In the genomic region with DNA sequence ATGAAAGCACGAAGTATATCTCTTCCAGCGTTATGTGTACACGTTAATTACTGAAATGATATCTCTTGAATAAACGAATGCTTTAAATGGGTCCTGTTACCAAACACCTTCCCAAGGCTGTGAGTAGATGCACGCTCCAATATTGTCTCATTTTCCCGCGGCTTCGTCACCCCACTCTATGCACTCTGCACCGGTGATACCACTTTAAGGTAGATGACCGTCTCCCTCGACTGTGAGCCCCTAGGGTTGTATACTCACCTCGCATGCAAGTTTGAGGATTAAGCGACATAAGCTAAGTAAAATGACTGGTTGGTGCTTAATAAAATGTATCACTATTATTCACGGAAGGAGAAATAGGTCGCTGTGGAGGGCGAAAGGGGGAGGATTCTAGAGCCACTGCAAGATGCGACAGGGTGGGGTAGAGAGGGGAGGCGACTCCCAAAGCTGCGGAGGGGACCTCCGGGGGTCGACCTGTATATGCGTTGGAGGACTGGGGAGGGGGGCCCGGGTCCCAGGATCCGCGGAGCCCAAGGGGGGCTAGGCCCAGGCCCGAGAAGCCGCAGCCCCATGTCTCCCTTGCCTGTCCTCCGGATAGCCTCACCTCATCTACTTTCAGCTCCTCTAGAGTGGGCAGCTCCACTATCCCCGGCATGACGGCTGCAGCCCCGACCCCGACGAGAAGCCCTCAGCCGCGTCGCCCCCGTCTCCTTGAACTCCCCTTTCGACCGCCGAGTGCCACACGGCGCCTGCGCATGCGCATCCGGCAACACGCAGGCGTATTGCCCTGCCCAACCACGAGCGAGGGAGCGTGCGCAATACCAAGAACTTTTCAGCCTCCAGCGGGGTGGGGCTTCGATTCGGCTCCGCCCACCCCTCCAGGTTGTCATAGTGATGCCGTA, we compare ENCODE assay signal across 8 cellular contexts. TPM values are rescaled to one million over a fixed set of nuclear protein-coding genes. Genes with fewer than 3 reads are reported as not detected.
A peak's percentile ranks its signal among the peaks of the same experiment; 100 is the strongest.
DNase-seq lines count a peak whose midpoint lies in the region; ATAC-seq, FAIRE-seq and TF ChIP-seq lines count a peak whose summit lies in the region.

A gene (plus strand): TSS at position 883 of the 899 bp plus-strand sequence. CDS start 65 bp downstream, outside the sequence.
A gene (minus strand): TSS at position 754 of the 899 bp plus-strand sequence. CDS start 102 bp downstream, at position 652.

- H3K79me2 ChIP-seq in HepG2 (ENCODE audit: insufficient read depth, low read length): peaks cover 39% of the 10 kb centered on the region

- H3K4me1 ChIP-seq in CD4-positive, CD25-positive, alpha-beta regulatory T cell (ENCODE audit: control insufficient read depth, insufficient read depth, low read length, poor library complexity, severe bottlenecking): peaks cover 18% of the 10 kb centered on the region
- H3K4me1 ChIP-seq in HepG2 (ENCODE audit: insufficient read depth, low read length): peaks cover 36% of the 10 kb centered on the region

- H3K27me3 Mint-ChIP-seq in CD4-positive, CD25-positive, alpha-beta regulatory T cell: peaks cover 18% of the 10 kb centered on the region

- peak within 1 kb of the TSS; percentile 96 for H3K4me2 ChIP-seq in HepG2 (ENCODE audit: low read depth, low read length)

- TF ChIP-seq EP300 in HepG2 (IDR thresholded peaks at IDR 0.05; ENCODE audit: low read depth in 2 of 2, low read length in 2 of 2) (no peak), HepG2 (CRISPR knock-in tag; IDR thresholded peaks at IDR 0.05; ENCODE audit: borderline replicate concordance) (no peak)

- in situ Hi-C loops in HepG2 (cut with HindIII; ENCODE audit: extremely low pct_ligation_motif_present, low pct_unique_long_range_greater_than_20kb): no loop called here

- peak; percentile 96 for FAIRE-seq in HepG2 (lab: Jason Lieb, UNC)

- peak within 1 kb of the TSS; percentile 80 for H3K27ac ChIP-seq in CD4-positive, CD25-positive, alpha-beta regulatory T cell (ENCODE audit: insufficient read depth, low read length, poor library complexity, severe bottlenecking)
- peak within 1 kb of the TSS; percentile 70 for H3K27ac ChIP-seq in HepG2 (ENCODE audit: extremely low read length, insufficient read depth, low read length)

- H3K9me3 ChIP-seq in CD4-positive, CD25-positive, alpha-beta regulatory T cell (ENCODE audit: control insufficient read depth in 2 of 2, low read length in 2 of 2): peaks cover 8 to 11% of the 10 kb centered on the region in 2 experiments
- H3K9me3 ChIP-seq in HepG2 (ENCODE audit: low read length): no peaks in the 10 kb centered on the region

- peak; percentile 88 to 91 for ATAC-seq in CD4-positive, CD25-positive, alpha-beta regulatory T cell (ENCODE audit: low read depth in 2 of 2)
- peak; percentile 98 for ATAC-seq in GM19397 (IDR thresholded peaks at IDR 0.05; ENCODE audit: unreplicated experiment)
- peak; percentile 88 for ATAC-seq in HG03565 (IDR thresholded peaks at IDR 0.05; ENCODE audit: unreplicated experiment)
- ATAC-seq in HepG2: peak; percentile 94

- peak; percentile 65 to 96 for TF ChIP-seq POLR2A in HepG2 (IDR thresholded peaks at IDR 0.05; ENCODE audit: insufficient read depth in 1 of 2, low read depth in 2 of 2, low read length in 2 of 2)

- TF ChIP-seq CTCF in HepG2 (CRISPR knock-in tag; IDR thresholded peaks at IDR 0.05): peak; percentile 17; the same call in 1 of the 2 replicates

- H3K4me3 Mint-ChIP-seq in CD4-positive, CD25-positive, alpha-beta regulatory T cell: peak within 1 kb of the TSS; percentile 89 to 99 (median 98)

- TF ChIP-seq RAD21 in HepG2 (CRISPR knock-in tag; IDR thresholded peaks at IDR 0.05): no peak

- CTCF ChIA-PET in HepG2 (lab: Yijun Ruan, JAX; ENCODE audit: low intra/inter-chr PET ratio, low total read pairs): no interaction called here

- under 1% methylated on average over 23 of the region's 56 CpGs for WGBS in HepG2 (ENCODE audit: low lambda C conversion rate)

- TSS peak; percentile 74 for BruUV-seq in HepG2 (replicated peaks; lab: Mats Ljungman, UMichigan)

- peak; percentile 93 to 96 (median 95) for DNase-seq in CD4-positive, CD25-positive, alpha-beta regulatory T cell
- DNase-seq in NCI-H748 treated with DMSO at 0.1 percent for 48 hours (lab: John Stamatoyannopoulos, UW): peak; percentile 97
- peak; percentile 95 for DNase-seq in activated CD4-positive, alpha-beta T cell treated with anti-CD3 and anti-CD28 coated beads, Interleukin-2, amount 50 U/mL, for 4 hours
- DNase-seq in dermis microvascular lymphatic vessel endothelial cell (ENCODE audit: low read depth in 2 of 2): peak; percentile 96 to 97
- peak; percentile 92 for DNase-seq in HepG2 (ENCODE audit: low spot score)
- peak; percentile 94 to 95 for DNase-seq in stimulated activated CD4-positive, alpha-beta T cell treated with anti-CD3 and anti-CD28 coated beads, Interleukin-2, amount 100 ng/mL, for 48 hours

- H2AFZ ChIP-seq in HepG2 (ENCODE audit: low read length): no peak within 1 kb of the TSS

- H4K20me1 ChIP-seq in HepG2 (ENCODE audit: insufficient read depth, low read length): 0 out of 2 replicates have a peak, but pooled peaks cover 3% of the 10 kb centered on the region

- no peaks in the 10 kb centered on the region for H3K36me3 ChIP-seq in CD4-positive, CD25-positive, alpha-beta regulatory T cell (ENCODE audit: control insufficient read depth, insufficient read depth, low read length)
- H3K36me3 ChIP-seq in HepG2 (replicated peaks in 1 of 2; ENCODE audit: control insufficient read depth in 1 of 2, insufficient read depth in 2 of 2, low read length in 2 of 2): no peaks in the 10 kb centered on the region

- peak within 1 kb of the TSS; percentile 96 to 98 (median 98) for H3K27ac Mint-ChIP-seq in CD4-positive, CD25-positive, alpha-beta regulatory T cell

- POLR2A ChIA-PET in HepG2 (lab: Yijun Ruan, JAX): interaction anchor here (0.8 to 1.0 kb wide), 2 partner anchors 20 to 29 kb away, joined by 3 read pairs; no protein-coding TSS in a partner anchor

- H3K9ac ChIP-seq in HepG2 (ENCODE audit: insufficient read depth, low read depth, low read length): peak within 1 kb of the TSS; percentile 90

- peaks cover 26% of the 10 kb centered on the region for H3K27me3 ChIP-seq in CD4-positive, CD25-positive, alpha-beta regulatory T cell (ENCODE audit: control insufficient read depth, insufficient read depth, low read length)
- no peaks in the 10 kb centered on the region; a peak in 1 of 5 replicates for H3K27me3 ChIP-seq in HepG2 (ENCODE audit: control insufficient read depth in 1 of 2, insufficient read depth in 2 of 2, low read length in 2 of 2)

- H3K36me3 Mint-ChIP-seq in CD4-positive, CD25-positive, alpha-beta regulatory T cell: peaks cover 11% of the 10 kb centered on the region

- peaks cover 19 to 44% (median 43%) of the 10 kb centered on the region in 4 donors for H3K4me1 Mint-ChIP-seq in CD4-positive, CD25-positive, alpha-beta regulatory T cell

- H3K4me3 ChIP-seq in CD4-positive, CD25-positive, alpha-beta regulatory T cell (ENCODE audit: low read depth, low read length): peak within 1 kb of the TSS; percentile 97
- peak within 1 kb of the TSS; percentile 75 to 85 (median 81) for H3K4me3 ChIP-seq in HepG2 (replicated peaks in 1 of 3; ENCODE audit: insufficient read depth in 1 of 3, low read depth in 2 of 3, low read length in 3 of 3)

- H3K9me3 Mint-ChIP-seq in CD4-positive, CD25-positive, alpha-beta regulatory T cell: peaks cover 0 to 9% (median 2%) of the 10 kb centered on the region in 7 donors

- intact Hi-C loops in HepG2 (cut with micrococcal nuclease; ENCODE audit: unreplicated experiment): no loop called here

RNA-seq across cellular contexts. Expression of the first gene that starts in this region (rescaled TPM):
- not detected for total RNA-seq in CD4-positive, CD25-positive, alpha-beta regulatory T cell
- polyA plus RNA-seq in CD4-positive, CD25-positive, alpha-beta regulatory T cell: not detected
- total RNA-seq in dermis microvascular lymphatic vessel endothelial cell (not detected in 2 replicates), HepG2 (2016; rRNA removed; fragmentation: Illumina TruSeq; extraction: Trizol) (not detected in 2 replicates)
- total RNA-seq in HepG2 (2016; cell fraction: cytosol; rRNA removed; fragmentation: Illumina TruSeq; extraction: Trizol; ENCODE audit: low read depth): not detected in 2 replicates
- total RNA-seq in HepG2 (2016; cell fraction: insoluble cytoplasmic fraction; rRNA removed; fragmentation: Illumina TruSeq; extraction: Trizol): not detected in 2 replicates
- total RNA-seq in HepG2 (2016; cell fraction: membrane; rRNA removed; fragmentation: Illumina TruSeq; extraction: Trizol): not detected in 2 replicates
- total RNA-seq in HepG2 (2016; cell fraction: nucleus; rRNA removed; fragmentation: Illumina TruSeq; extraction: Trizol): not detected in 2 replicates
- polyA plus RNA-seq in HepG2 (2011; rRNA removed): not detected in 2 replicates
- not detected in 2 replicates for polyA plus RNA-seq in HepG2 (2011; cell fraction: cytosol; rRNA removed)
- polyA plus RNA-seq in HepG2 (2011; cell fraction: nucleus; rRNA removed): not detected in 2 replicates
- polyA plus RNA-seq in HepG2 (2012): not detected in 2 replicates
- not detected in 2 replicates for polyA plus RNA-seq in HepG2 (2016; cell fraction: cytosol; fragmentation: Illumina TruSeq; extraction: Trizol; ENCODE audit: low read depth)
- not detected in 2 replicates for polyA plus RNA-seq in HepG2 (2016; cell fraction: insoluble cytoplasmic fraction; fragmentation: Illumina TruSeq; extraction: Trizol; ENCODE audit: low read depth)
- not detected in 2 replicates for polyA plus RNA-seq in HepG2 (2016; cell fraction: membrane; fragmentation: Illumina TruSeq; extraction: Trizol; ENCODE audit: low read depth)
- polyA plus RNA-seq in HepG2 (2016; cell fraction: nucleus; fragmentation: Illumina TruSeq; extraction: Trizol; ENCODE audit: insufficient read depth, low read depth): not detected in 2 replicates
- not detected in 2 replicates for polyA minus RNA-seq in HepG2 (2011; rRNA and poly(A)+ RNA removed; ENCODE audit: low replicate concordance)
- not detected in 2 replicates for polyA minus RNA-seq in HepG2 (2011; cell fraction: cytosol; rRNA and poly(A)+ RNA removed)
- not detected in 2 replicates for polyA minus RNA-seq in HepG2 (2011; cell fraction: nucleus; rRNA and poly(A)+ RNA removed)

RNA-seq across cellular contexts. Expression of the second gene that starts in this region (rescaled TPM):
- total RNA-seq in CD4-positive, CD25-positive, alpha-beta regulatory T cell: 10.7 TPM
- 10 to 100 TPM; 86.3 to 97.9 (median 94.2) TPM for polyA plus RNA-seq in CD4-positive, CD25-positive, alpha-beta regulatory T cell
- 27.3 and 33.4 TPM in 2 replicates for total RNA-seq in dermis microvascular lymphatic vessel endothelial cell
- total RNA-seq in HepG2 (2016; rRNA removed; fragmentation: Illumina TruSeq; extraction: Trizol): 71.7 and 112 TPM in 2 replicates
- 24.0 and 28.2 TPM in 2 replicates for total RNA-seq in HepG2 (2016; cell fraction: cytosol; rRNA removed; fragmentation: Illumina TruSeq; extraction: Trizol; ENCODE audit: low read depth)
- total RNA-seq in HepG2 (2016; cell fraction: insoluble cytoplasmic fraction; rRNA removed; fragmentation: Illumina TruSeq; extraction: Trizol): 77.1 and 98.9 TPM in 2 replicates
- total RNA-seq in HepG2 (2016; cell fraction: membrane; rRNA removed; fragmentation: Illumina TruSeq; extraction: Trizol): 33.8 and 34.5 TPM in 2 replicates
- 26.2 and 29.8 TPM in 2 replicates for total RNA-seq in HepG2 (2016; cell fraction: nucleus; rRNA removed; fragmentation: Illumina TruSeq; extraction: Trizol)
- polyA plus RNA-seq in HepG2 (2011; rRNA removed): 57.7 and 68.6 TPM in 2 replicates
- 66.4 and 77.0 TPM in 2 replicates for polyA plus RNA-seq in HepG2 (2011; cell fraction: cytosol; rRNA removed)
- polyA plus RNA-seq in HepG2 (2011; cell fraction: nucleus; rRNA removed): 14.6 and 17.0 TPM in 2 replicates
- 57.2 and 70.1 TPM in 2 replicates for polyA plus RNA-seq in HepG2 (2012)
- polyA plus RNA-seq in HepG2 (2016; cell fraction: cytosol; fragmentation: Illumina TruSeq; extraction: Trizol; ENCODE audit: low read depth): 37.6 and 46.4 TPM in 2 replicates
- 144 and 158 TPM in 2 replicates for polyA plus RNA-seq in HepG2 (2016; cell fraction: insoluble cytoplasmic fraction; fragmentation: Illumina TruSeq; extraction: Trizol; ENCODE audit: low read depth)
- polyA plus RNA-seq in HepG2 (2016; cell fraction: membrane; fragmentation: Illumina TruSeq; extraction: Trizol; ENCODE audit: low read depth): 38.1 and 41.4 TPM in 2 replicates
- polyA plus RNA-seq in HepG2 (2016; cell fraction: nucleus; fragmentation: Illumina TruSeq; extraction: Trizol; ENCODE audit: insufficient read depth, low read depth): 63.9 and 64.9 TPM in 2 replicates
- 32.8 and 96.4 TPM in 2 replicates for polyA minus RNA-seq in HepG2 (2011; rRNA and poly(A)+ RNA removed; ENCODE audit: low replicate concordance)
- 26.3 and 30.2 TPM in 2 replicates for polyA minus RNA-seq in HepG2 (2011; cell fraction: cytosol; rRNA and poly(A)+ RNA removed)
- polyA minus RNA-seq in HepG2 (2011; cell fraction: nucleus; rRNA and poly(A)+ RNA removed): 9.5 and 12.1 TPM in 2 replicates

Comparison
In these comparisons a context has a peak if more than half of its experiments do, and no peak if none do; other contexts are left out.
1. Peak in every context shown above with its lines: DNase-seq, ATAC-seq, H3K4me3 ChIP-seq and H3K27ac ChIP-seq.